11 cellular contexts compared by ENCODE assay signal in genomic region chr13:32736648-32737047, GRCh38.
DNase-seq lines count a peak whose midpoint lies in the region; ATAC-seq, FAIRE-seq and TF ChIP-seq lines count a peak whose summit lies in the region.
"Had no signal": no experiment of that assay in that cellular context is flagged by ENCODE, and none has a peak within 500 bp of the region (broad histone marks: within the 10 kb centered on the region; RNA-seq: fewer than 3 reads in every experiment).

No MANE protein-coding gene starts in this region.

- no peaks in the 10 kb centered on the region for H3K9me1 ChIP-seq in keratinocyte (ENCODE audit: control insufficient read depth, extremely low read depth, insufficient read depth, low read length)

- ATAC-seq in activated CD4-positive, alpha-beta T cell treated with anti-CD3 and anti-CD28 coated beads for 36 hours = peak; percentile 20
- ATAC-seq in activated CD8-positive, alpha-beta T cell treated with anti-CD3 and anti-CD28 coated beads for 36 hours = no peak
- ATAC-seq in stimulated activated memory B cell treated with anti-CD40 and anti-IgM and Interleukin-4, amounts not matched to agents 10 μg/mL and 1 μg/mL and 100 μg/mL, for 72 hours = no peak
- ATAC-seq: PC-3 had no signal

- H2BK120ac ChIP-seq in mesendoderm (ENCODE audit: low read depth, low read length) = no peak overlapping the region

- H3K27ac Mint-ChIP-seq in activated CD4-positive, alpha-beta T cell treated with anti-CD3 and anti-CD28 coated beads for 36 hours = peak overlapping the region; percentile 92
- H3K27ac Mint-ChIP-seq in activated CD8-positive, alpha-beta T cell treated with anti-CD3 and anti-CD28 coated beads for 36 hours = peak overlapping the region; percentile 88
- peak overlapping the region; percentile 78 for H3K27ac Mint-ChIP-seq in stimulated activated memory B cell treated with anti-CD40 and anti-IgM and Interleukin-4, amounts not matched to agents 10 μg/mL and 1 μg/mL and 100 μg/mL, for 72 hours

- dilution Hi-C loops in keratinocyte (cut with MboI; ENCODE audit: extremely low pct_ligation_motif_present, low sequenced_read_pairs) = no loop called here

- POLR2A ChIA-PET in activated CD4-positive, alpha-beta T cell treated with anti-CD3 and anti-CD28 coated beads for 36 hours (lab: Charles Lee) = interaction anchor here (0.7 kb wide), 2 partner anchors 86 to 1410 kb away, joined by 3 to 4 read pairs; no protein-coding TSS in a partner anchor
- POLR2A ChIA-PET in activated CD8-positive, alpha-beta T cell treated with anti-CD3 and anti-CD28 coated beads for 36 hours (lab: Charles Lee) = no interaction called here

- in situ Hi-C loops in KBM-7 (cut with MboI; ENCODE audit: low pct_unique_long_range_greater_than_20kb, low sequenced_read_pairs) = no loop called here

- H3K4me2 ChIP-seq in keratinocyte (ENCODE audit: control insufficient read depth, extremely low read depth, insufficient read depth, low read depth, low read length) = peak overlapping the region; percentile 95
- no peak overlapping the region for H3K4me2 ChIP-seq in mesendoderm (ENCODE audit: low read length)

- H2AFZ ChIP-seq in keratinocyte (ENCODE audit: control insufficient read depth, low read length) = peak overlapping the region; percentile 79

- no peaks in the 10 kb centered on the region for H4K20me1 ChIP-seq in keratinocyte (ENCODE audit: control insufficient read depth, extremely low read depth, insufficient read depth, low read length)

- H3K36me3 ChIP-seq in keratinocyte (ENCODE audit: control insufficient read depth in 2 of 2, extremely low read depth in 1 of 2, insufficient read depth in 2 of 2, low read length in 2 of 2) (no peaks in the 10 kb centered on the region), mesendoderm (ENCODE audit: control insufficient read depth, insufficient read depth, low read length) (no peaks in the 10 kb centered on the region)

- TF ChIP-seq CTCF in activated CD8-positive, alpha-beta T cell treated with anti-CD3 and anti-CD28 coated beads for 36 hours (IDR thresholded peaks at IDR 0.05) = no peak
- TF ChIP-seq CTCF in keratinocyte (optimal IDR thresholded peaks at IDR 0.05 in 1 of 3, IDR thresholded peaks at IDR 0.05 in 1 of 3, conservative IDR thresholded peaks at IDR 0.05 in 1 of 3; ENCODE audit: extremely low read depth in 1 of 3, insufficient read depth in 2 of 3, low read length in 3 of 3) = no peak

- DNase-seq in activated CD4-positive, alpha-beta T cell treated with anti-CD3 and anti-CD28 coated beads for 36 hours = no peak
- DNase-seq in activated CD4-positive, alpha-beta T cell treated with anti-CD3 and anti-CD28 coated beads for 1 hour = no peak
- no peak for DNase-seq in activated CD8-positive, alpha-beta T cell treated with anti-CD3 and anti-CD28 coated beads for 36 hours
- DNase-seq in keratinocyte (ENCODE audit: low read depth, low spot score) (no peak), C1 segment of cervical spinal cord (lab: John Stamatoyannopoulos, UW) (no peak), mesendoderm (no peak), KBM-7 (no peak)
- DNase-seq: 8988T, PC-3 had no signal

- peak overlapping the region; percentile 69 for H3K9ac ChIP-seq in keratinocyte (ENCODE audit: control insufficient read depth, extremely low read depth, insufficient read depth, low read length)
- no peak overlapping the region for H3K9ac ChIP-seq in mesendoderm (ENCODE audit: low read length)

- no peaks in the 10 kb centered on the region for H3K27me3 Mint-ChIP-seq in activated CD4-positive, alpha-beta T cell treated with anti-CD3 and anti-CD28 coated beads for 36 hours
- no peaks in the 10 kb centered on the region for H3K27me3 Mint-ChIP-seq in activated CD8-positive, alpha-beta T cell treated with anti-CD3 and anti-CD28 coated beads for 36 hours
- no peaks in the 10 kb centered on the region for H3K27me3 Mint-ChIP-seq in stimulated activated memory B cell treated with anti-CD40 and anti-IgM and Interleukin-4, amounts not matched to agents 10 μg/mL and 1 μg/mL and 100 μg/mL, for 72 hours

- H3K27me3 ChIP-seq in keratinocyte (ENCODE audit: control insufficient read depth, extremely low read depth, insufficient read depth, low read length) = no peaks in the 10 kb centered on the region
- no peaks in the 10 kb centered on the region for H3K27me3 ChIP-seq in mesendoderm (ENCODE audit: insufficient read depth, low read length, poor library complexity)

- peak; percentile 29 for FAIRE-seq in keratinocyte (lab: Jason Lieb, UNC)

- CTCF ChIA-PET in activated CD4-positive, alpha-beta T cell treated with anti-CD3 and anti-CD28 coated beads for 36 hours (lab: Charles Lee) = interaction anchor here (0.8 to 1.5 kb wide), 5 partner anchors 10 to 155 kb away, joined by 3 read pairs; no protein-coding TSS in a partner anchor
- CTCF ChIA-PET in activated CD8-positive, alpha-beta T cell treated with anti-CD3 and anti-CD28 coated beads for 36 hours (lab: Charles Lee) = interaction anchor here (0.6 to 1.2 kb wide), 8 partner anchors 13 to 807 kb away, joined by 3 to 6 read pairs (median 4); partner anchors contain the start of genes PDS5B and ZAR1L

- no peak overlapping the region for H2BK15ac ChIP-seq in mesendoderm (replicated peaks; ENCODE audit: low read depth)

- intact Hi-C loops in activated CD4-positive, alpha-beta T cell treated with anti-CD3 and anti-CD28 coated beads for 36 hours (cut with DNase I, micrococcal nuclease) = loop anchor here (1.0 to 5.0 kb wide), 7 partner anchors 150 to 806 kb away; partner anchors contain the start of genes PDS5B (in 2 of the 2), KL (in 1 of the 2), N4BP2L1 (in 1 of the 2) and N4BP2L2 (in 1 of the 2)
- intact Hi-C loops in activated CD8-positive, alpha-beta T cell treated with anti-CD3 and anti-CD28 coated beads for 36 hours (cut with micrococcal nuclease) = loop anchor here (5.0 kb wide), 1 partner anchor 56 kb away; no protein-coding TSS in a partner anchor

- H3K4me3 Mint-ChIP-seq in activated CD4-positive, alpha-beta T cell treated with anti-CD3 and anti-CD28 coated beads for 36 hours = peak overlapping the region; percentile 69
- H3K4me3 Mint-ChIP-seq in activated CD8-positive, alpha-beta T cell treated with anti-CD3 and anti-CD28 coated beads for 36 hours = peak overlapping the region; percentile 78
- H3K4me3 Mint-ChIP-seq in stimulated activated memory B cell treated with anti-CD40 and anti-IgM and Interleukin-4, amounts not matched to agents 10 μg/mL and 1 μg/mL and 100 μg/mL, for 72 hours = peak overlapping the region; percentile 73

- H2AK5ac ChIP-seq in mesendoderm (ENCODE audit: low read length) = no peak overlapping the region

- H3K4me1 ChIP-seq in keratinocyte (ENCODE audit: control insufficient read depth, extremely low read depth, insufficient read depth, low read length) (peaks cover 18% of the 10 kb centered on the region), mesendoderm (ENCODE audit: control insufficient read depth, low read depth, low read length) (no peaks in the 10 kb centered on the region)

- no peak overlapping the region for H4K5ac ChIP-seq in mesendoderm (ENCODE audit: low read length)

- no peak overlapping the region for H3K18ac ChIP-seq in mesendoderm (ENCODE audit: low read length)

- H3K27ac ChIP-seq in keratinocyte (ENCODE audit: control insufficient read depth, insufficient read depth, low read length) (peak overlapping the region; percentile 73), mesendoderm (ENCODE audit: low read depth, low read length) (no peak overlapping the region)
- H3K27ac ChIP-seq: epithelial cell of prostate had no signal

- no peak overlapping the region for H3K56ac ChIP-seq in mesendoderm (ENCODE audit: low read length)

- no peak overlapping the region for H3K23ac ChIP-seq in mesendoderm (ENCODE audit: low read length)

- peaks cover 17% of the 10 kb centered on the region for H3K36me3 Mint-ChIP-seq in activated CD4-positive, alpha-beta T cell treated with anti-CD3 and anti-CD28 coated beads for 36 hours (ENCODE audit: low read depth)
- H3K36me3 Mint-ChIP-seq in activated CD8-positive, alpha-beta T cell treated with anti-CD3 and anti-CD28 coated beads for 36 hours (ENCODE audit: low read depth) = peaks cover 19% of the 10 kb centered on the region
- peaks cover 28% of the 10 kb centered on the region for H3K36me3 Mint-ChIP-seq in stimulated activated memory B cell treated with anti-CD40 and anti-IgM and Interleukin-4, amounts not matched to agents 10 μg/mL and 1 μg/mL and 100 μg/mL, for 72 hours

- no peaks in the 10 kb centered on the region for H3K79me1 ChIP-seq in mesendoderm (ENCODE audit: low read length)

- peaks cover 30% of the 10 kb centered on the region for H3K4me1 Mint-ChIP-seq in activated CD4-positive, alpha-beta T cell treated with anti-CD3 and anti-CD28 coated beads for 36 hours
- peaks cover 33% of the 10 kb centered on the region for H3K4me1 Mint-ChIP-seq in activated CD8-positive, alpha-beta T cell treated with anti-CD3 and anti-CD28 coated beads for 36 hours (ENCODE audit: low read depth)
- H3K4me1 Mint-ChIP-seq in stimulated activated memory B cell treated with anti-CD40 and anti-IgM and Interleukin-4, amounts not matched to agents 10 μg/mL and 1 μg/mL and 100 μg/mL, for 72 hours = peaks cover 23% of the 10 kb centered on the region

- WGBS in mesendoderm (ENCODE audit: extremely low coverage, insufficient coverage, low lambda C conversion rate) = no CpG with 5 or more reads among the region's 4 CpGs

- H3K4ac ChIP-seq in mesendoderm (ENCODE audit: low read depth, low read length) = no peak overlapping the region

- H3K9me3 Mint-ChIP-seq in activated CD4-positive, alpha-beta T cell treated with anti-CD3 and anti-CD28 coated beads for 36 hours (ENCODE audit: low read depth) = no peaks in the 10 kb centered on the region
- H3K9me3 Mint-ChIP-seq in activated CD8-positive, alpha-beta T cell treated with anti-CD3 and anti-CD28 coated beads for 36 hours = no peaks in the 10 kb centered on the region
- no peaks in the 10 kb centered on the region for H3K9me3 Mint-ChIP-seq in stimulated activated memory B cell treated with anti-CD40 and anti-IgM and Interleukin-4, amounts not matched to agents 10 μg/mL and 1 μg/mL and 100 μg/mL, for 72 hours

- no peaks in the 10 kb centered on the region for H3K9me3 ChIP-seq in keratinocyte (ENCODE audit: control insufficient read depth, low read depth, low read length)

- peak overlapping the region in 2 of 3 experiments; percentile 65 to 69 for H3K4me3 ChIP-seq in keratinocyte (ENCODE audit: control insufficient read depth in 2 of 3, extremely low read depth in 1 of 3, insufficient read depth in 2 of 3, low read depth in 1 of 3, low read length in 3 of 3)
- H3K4me3 ChIP-seq in mesendoderm (ENCODE audit: low read length) = no peak overlapping the region

- H2BK5ac ChIP-seq in mesendoderm (ENCODE audit: low read length) = no peak overlapping the region

- no peaks in the 10 kb centered on the region for H3K79me2 ChIP-seq in keratinocyte (ENCODE audit: control insufficient read depth, insufficient read depth, low read length)
- no peaks in the 10 kb centered on the region for H3K79me2 ChIP-seq in mesendoderm (ENCODE audit: control insufficient read depth, insufficient read depth, low read length)

- no peak overlapping the region for H4K8ac ChIP-seq in mesendoderm (ENCODE audit: low read depth, low read length)
